2 cellular contexts compared by ENCODE assay signal in the genomic region with DNA sequence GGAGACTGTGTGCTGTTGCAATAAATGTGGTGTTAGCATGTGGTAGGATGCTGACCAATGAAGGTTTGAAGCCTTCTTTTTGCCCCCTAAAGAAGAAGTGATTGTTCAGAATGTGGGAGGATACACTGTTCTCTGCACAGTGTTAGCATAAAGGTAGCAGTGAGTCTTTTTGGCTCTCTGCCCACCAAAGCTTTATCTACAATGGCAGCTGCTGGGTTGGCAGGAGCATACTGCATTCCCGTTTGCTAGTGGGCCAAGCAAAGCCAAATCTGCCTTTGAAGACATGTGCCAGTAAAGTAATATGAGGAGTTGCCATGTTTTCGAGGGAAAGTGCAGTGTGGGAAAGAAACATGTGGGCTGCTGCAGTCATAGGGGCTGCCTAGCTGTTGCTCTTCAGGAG. TPM values are rescaled to one million over a fixed set of nuclear protein-coding genes. Genes with fewer than 3 reads are reported as not detected.
"Had no signal": no experiment of that assay in that cellular context is flagged by ENCODE, and none has a peak within 500 bp of the region (broad histone marks: within the 10 kb centered on the region; RNA-seq: fewer than 3 reads in every experiment).

No MANE protein-coding gene starts in this region.

RNA-seq across cellular contexts. Expression of gene BPY2, which starts 56.4 kb away (rescaled TPM):
- total RNA-seq: G401, GM12878 had no signal
